In genomic region chr5:177416334-177416733, GRCh38 we compare ENCODE assay signal across 18 cellular contexts. TPM values are rescaled to one million over a fixed set of nuclear protein-coding genes. Genes with fewer than 3 reads are reported as not detected.
A peak's percentile ranks its signal among the peaks of the same experiment; 100 is the strongest.
DNase-seq lines count a peak whose midpoint lies in the region; ATAC-seq, FAIRE-seq and TF ChIP-seq lines count a peak whose summit lies in the region.
"Had no signal": no experiment of that assay in that cellular context is flagged by ENCODE, and none has a peak within 500 bp of the region (broad histone marks: within the 10 kb centered on the region; RNA-seq: fewer than 3 reads in every experiment).

No MANE protein-coding gene starts in this region.

- no peak overlapping the region for H3K4ac ChIP-seq in H1 (replicated peaks; ENCODE audit: insufficient read length, low read depth, low read length)

- H3K4me1 Mint-ChIP-seq in stimulated activated memory B cell treated with anti-CD40 and anti-IgM and Interleukin-4, amounts not matched to agents 10 μg/mL and 1 μg/mL and 100 μg/mL, for 72 hours = peaks cover 10% of the 10 kb centered on the region

- no peak overlapping the region for H3K18ac ChIP-seq in H1 (ENCODE audit: extremely low read depth, low read length)

- no peaks in the 10 kb centered on the region for H3K9me3 ChIP-seq in left ventricle myocardium inferior (replicated peaks)
- H3K9me3 ChIP-seq in H1 (ENCODE audit: insufficient read depth in 2 of 2, low read depth in 1 of 2, low read length in 1 of 2) = no peaks in the 10 kb centered on the region
- H3K9me3 ChIP-seq in lower lobe of right lung = no peaks in the 10 kb centered on the region
- H3K9me3 ChIP-seq: colonic mucosa, testis had no signal

- CTCF ChIA-PET in H1 (lab: Charles Lee; ENCODE audit: partially characterized antibody) = interaction anchor here (0.6 to 4.9 kb wide), 8 partner anchors 11 to 161 kb away, joined by 3 to 47 read pairs (median 4); no protein-coding TSS in a partner anchor

- H3K4me3 ChIP-seq in left ventricle myocardium inferior (no peak overlapping the region), H1 (ENCODE audit: extremely low read depth in 1 of 4, insufficient read depth in 2 of 4, low read depth in 3 of 4, low read length in 4 of 4) (no peak overlapping the region), lower lobe of right lung (no peak overlapping the region)
- H3K4me3 ChIP-seq: colonic mucosa, skin epidermis, testis had no signal

- no peak overlapping the region for H3K4me3 Mint-ChIP-seq in stimulated activated memory B cell treated with anti-CD40 and anti-IgM and Interleukin-4, amounts not matched to agents 10 μg/mL and 1 μg/mL and 100 μg/mL, for 72 hours

- no peaks in the 10 kb centered on the region for H3K79me2 ChIP-seq in H1 (ENCODE audit: control insufficient read depth in 1 of 2, insufficient read depth in 2 of 2, low read length in 2 of 2)

- H3K27me3 ChIP-seq in left ventricle myocardium inferior (ENCODE audit: low read depth) (peaks cover 42% of the 10 kb centered on the region), H1 (replicated peaks in 1 of 4; ENCODE audit: control insufficient read depth in 3 of 4, extremely low read depth in 1 of 4, insufficient read depth in 3 of 4, low read length in 3 of 4) (peaks cover 0 to 6% (median 2%) of the 10 kb centered on the region in 4 experiments; a peak in 1 of 7 replicates), lower lobe of right lung (ENCODE audit: low read depth) (no peaks in the 10 kb centered on the region)
- H3K27me3 ChIP-seq: colonic mucosa, testis had no signal

- H3K4me1 ChIP-seq in left ventricle myocardium inferior (no peaks in the 10 kb centered on the region), H1 (replicated peaks in 1 of 4; ENCODE audit: control insufficient read depth in 3 of 4, insufficient read depth in 4 of 4, low read length in 3 of 4) (no peaks in the 10 kb centered on the region; a peak in 1 of 7 replicates), lower lobe of right lung (peaks cover 12% of the 10 kb centered on the region)
- H3K4me1 ChIP-seq: colonic mucosa had no signal

- no peak overlapping the region for H3K14ac ChIP-seq in H1 (ENCODE audit: insufficient read length)

- no peak overlapping the region for H2BK20ac ChIP-seq in H1 (ENCODE audit: low read length)

- no peak overlapping the region for H3K4me2 ChIP-seq in H1 (ENCODE audit: insufficient read depth in 1 of 2, low read depth in 2 of 2, low read length in 2 of 2)

- H3K9ac ChIP-seq in H1 (replicated peaks in 1 of 4; ENCODE audit: extremely low read depth in 1 of 4, low read depth in 3 of 4, low read length in 3 of 4) = no peak overlapping the region

- H3K79me1 ChIP-seq in H1 (ENCODE audit: low read depth, low read length) = no peaks in the 10 kb centered on the region

- no peaks in the 10 kb centered on the region for H3K27me3 Mint-ChIP-seq in stimulated activated memory B cell treated with anti-CD40 and anti-IgM and Interleukin-4, amounts not matched to agents 10 μg/mL and 1 μg/mL and 100 μg/mL, for 72 hours

- no peak overlapping the region for H2AFZ ChIP-seq in H1 (ENCODE audit: low read length)

- TF ChIP-seq CTCF in left ventricle myocardium inferior (IDR thresholded peaks at IDR 0.05; ENCODE audit: borderline replicate concordance) (no peak), H1 (IDR thresholded peaks at IDR 0.05; ENCODE audit: control extremely low read depth in 1 of 3, insufficient read depth in 1 of 3, low read depth in 1 of 3, low read length in 3 of 3) (no peak), lower lobe of right lung (IDR thresholded peaks at IDR 0.05) (no peak)

- intact Hi-C loops in Right ventricle myocardium superior (cut with DNase I) (no loop called here), left ventricle myocardium inferior (cut with micrococcal nuclease) (no loop called here), lower lobe of right lung (cut with DNase I) (no loop called here)

- no peak for TF ChIP-seq RAD21 in H1 (IDR thresholded peaks at IDR 0.05 in 1 of 2, conservative IDR thresholded peaks at IDR 0.05 in 1 of 2; ENCODE audit: low read depth in 2 of 2, low read length in 2 of 2)

- no peaks in the 10 kb centered on the region for H3K36me3 Mint-ChIP-seq in stimulated activated memory B cell treated with anti-CD40 and anti-IgM and Interleukin-4, amounts not matched to agents 10 μg/mL and 1 μg/mL and 100 μg/mL, for 72 hours

- DNase-seq in Right ventricle myocardium superior = peak; percentile 72
- DNase-seq in left ventricle myocardium inferior = no peak
- no peak for DNase-seq in H1 (ENCODE audit: low read depth in 1 of 2, low spot score in 2 of 2)
- DNase-seq in lower lobe of right lung = peak; percentile 82
- DNase-seq in cerebellar cortex (ENCODE audit: low spot score) = no peak
- DNase-seq in NCI-H446 treated with DMSO at 0.1 percent for 48 hours (lab: John Stamatoyannopoulos, UW) = no peak
- DNase-seq: colonic mucosa, KBM-7, NCI-H1694, NCI-H69, testis had no signal

- ATAC-seq in Right ventricle myocardium superior (ENCODE audit: poor library complexity) (peak; percentile 75), lower lobe of right lung (peak; percentile 88 to 89), SK-N-SH treated with all-trans-retinoic acid at 6 μM for 48 hours (no peak)
- ATAC-seq in stimulated activated memory B cell treated with anti-CD40 and anti-IgM and Interleukin-4, amounts not matched to agents 10 μg/mL and 1 μg/mL and 100 μg/mL, for 72 hours = no peak

- POLR2A ChIA-PET in H1 (lab: Charles Lee; ENCODE audit: partially characterized antibody) = interaction anchor here (1.2 to 24.2 kb wide), 3 partner anchors 10 to 29 kb away, joined by 4 to 460 read pairs (median 14); partner anchors contain the start of genes GRK6 and PRR7

- peak overlapping the region; percentile 4 for H4K91ac ChIP-seq in H1 (replicated peaks; ENCODE audit: insufficient read length, low read length)

- H3K27ac ChIP-seq in left ventricle myocardium inferior (replicated peaks) (no peak overlapping the region), H1 (ENCODE audit: low read depth, low read length) (no peak overlapping the region), lower lobe of right lung (peak overlapping the region; percentile 73)
- H3K27ac ChIP-seq: colonic mucosa, testis had no signal

- no peak for FAIRE-seq in H1 (lab: Jason Lieb, UNC)

- no peak overlapping the region for H3K27ac Mint-ChIP-seq in stimulated activated memory B cell treated with anti-CD40 and anti-IgM and Interleukin-4, amounts not matched to agents 10 μg/mL and 1 μg/mL and 100 μg/mL, for 72 hours

- H3K36me3 ChIP-seq in left ventricle myocardium inferior (no peaks in the 10 kb centered on the region), H1 (ENCODE audit: control insufficient read depth in 2 of 4, insufficient read depth in 4 of 4, low read length in 3 of 4) (no peaks in the 10 kb centered on the region), lower lobe of right lung (no peaks in the 10 kb centered on the region)
- H3K36me3 ChIP-seq: colonic mucosa had no signal

- no peak for TF ChIP-seq POLR2A in H1 (IDR thresholded peaks at IDR 0.05; ENCODE audit: control extremely low read depth in 1 of 2, low read depth in 2 of 2, low read length in 2 of 2)

- no peak overlapping the region for H4K8ac ChIP-seq in H1 (ENCODE audit: extremely low read depth, insufficient read depth, low read length)

- H2BK12ac ChIP-seq in H1 (ENCODE audit: low read depth, low read length) = no peak overlapping the region

- no peak overlapping the region for H3K23ac ChIP-seq in H1 (ENCODE audit: insufficient read length)

- H3K56ac ChIP-seq in H1 (replicated peaks; ENCODE audit: insufficient read length, low read depth, low read length) = no peak overlapping the region

- no peak overlapping the region for H4K5ac ChIP-seq in H1 (ENCODE audit: insufficient read length, low read depth, low read length)

- no peaks in the 10 kb centered on the region for H4K20me1 ChIP-seq in H1 (replicated peaks in 1 of 2; ENCODE audit: control insufficient read depth in 1 of 2, insufficient read depth in 2 of 2, low read length in 2 of 2)

- no peak overlapping the region for H2AK5ac ChIP-seq in H1 (ENCODE audit: low read depth, low read length)

- no peaks in the 10 kb centered on the region for H3K23me2 ChIP-seq in H1 (ENCODE audit: low read depth, low read length)

- 92% methylated on average over 6 of the region's 6 CpGs; no CpG with 5 or more reads in 1 of the 2 experiments for WGBS in H1 (ENCODE audit: extremely low coverage in 1 of 2, insufficient coverage in 1 of 2, insufficient read length in 1 of 2, insufficient replicate concordance in 2 of 2, low coverage in 1 of 2, low lambda C conversion rate in 2 of 2, missing lambda C conversion rate in 1 of 2), 2 experiments

- H2BK5ac ChIP-seq in H1 (ENCODE audit: low read depth, low read length) = no peak overlapping the region

- no peak for TF ChIP-seq EP300 in H1 (IDR thresholded peaks at IDR 0.05; ENCODE audit: borderline replicate concordance in 1 of 2, low read depth in 2 of 2, low read length in 2 of 2)

- no peaks in the 10 kb centered on the region for H3K9me3 Mint-ChIP-seq in stimulated activated memory B cell treated with anti-CD40 and anti-IgM and Interleukin-4, amounts not matched to agents 10 μg/mL and 1 μg/mL and 100 μg/mL, for 72 hours

- no peak overlapping the region for H2BK15ac ChIP-seq in H1 (ENCODE audit: low read length)

- no peak overlapping the region for H2BK120ac ChIP-seq in H1 (replicated peaks; ENCODE audit: low read depth, low read length)

RNA-seq across cellular contexts. Expression of gene F12, which starts 7.0 kb away (rescaled TPM):
- total RNA-seq in Right ventricle myocardium superior = not detected
- total RNA-seq in left ventricle myocardium inferior = not detected
- 5.4 and 6.5 TPM in 2 replicates for total RNA-seq in H1 (2021; fragmentation: NEBNext Ultra II Directional; extraction: Animal tissue kit (Norgen Biotek cat#: 25700))
- polyA plus RNA-seq in H1 (2011; rRNA removed) = 7.8 and 12.0 TPM in 2 replicates
- 6.0 TPM for polyA plus RNA-seq in H1 (2011; cell fraction: cytosol; rRNA removed)
- polyA plus RNA-seq in H1 (2011; cell fraction: nucleus; rRNA removed) = 5.0 TPM
- 3.5 to 7.1 TPM (median 4.9 TPM) in 4 replicates for polyA plus RNA-seq in H1 (2012, experiment 1 of 2)
- 3.5 TPM for polyA plus RNA-seq in H1 (2012, experiment 2 of 2)
- polyA plus RNA-seq in H1 (2013, experiment 1 of 2) = 2.6 TPM
- 3.1 TPM for polyA plus RNA-seq in H1 (2013, experiment 2 of 2)
- 0.85 and 0.88 TPM in 2 replicates for polyA minus RNA-seq in H1 (2011; rRNA and poly(A)+ RNA removed)
- polyA minus RNA-seq in H1 (2011; cell fraction: cytosol; rRNA and poly(A)+ RNA removed) = 2.3 TPM
- 2.7 TPM for polyA minus RNA-seq in H1 (2011; cell fraction: nucleus; rRNA and poly(A)+ RNA removed)
- 0.80 TPM for total RNA-seq in lower lobe of right lung
- total RNA-seq: A673 had no signal

RNA-seq across cellular contexts. Expression of gene GRK6, which starts 10.1 kb away (rescaled TPM):
- 16.0 TPM for total RNA-seq in Right ventricle myocardium superior
- total RNA-seq in left ventricle myocardium inferior = 15.6 TPM
- 52.0 and 57.8 TPM in 2 replicates for total RNA-seq in H1 (2021; fragmentation: NEBNext Ultra II Directional; extraction: Animal tissue kit (Norgen Biotek cat#: 25700))
- 31.8 and 50.8 TPM in 2 replicates for polyA plus RNA-seq in H1 (2011; rRNA removed)
- 43.3 TPM for polyA plus RNA-seq in H1 (2011; cell fraction: cytosol; rRNA removed)
- 53.8 TPM for polyA plus RNA-seq in H1 (2011; cell fraction: nucleus; rRNA removed)
- polyA plus RNA-seq in H1 (2012, experiment 1 of 2) = 32.8 to 46.4 TPM (median 42.2 TPM) in 4 replicates
- 38.4 TPM for polyA plus RNA-seq in H1 (2012, experiment 2 of 2)
- polyA plus RNA-seq in H1 (2013, experiment 1 of 2) = 23.7 TPM
- polyA plus RNA-seq in H1 (2013, experiment 2 of 2) = 24.5 TPM
- 21.9 and 25.8 TPM in 2 replicates for polyA minus RNA-seq in H1 (2011; rRNA and poly(A)+ RNA removed)
- polyA minus RNA-seq in H1 (2011; cell fraction: cytosol; rRNA and poly(A)+ RNA removed) = 27.7 TPM
- 39.0 TPM for polyA minus RNA-seq in H1 (2011; cell fraction: nucleus; rRNA and poly(A)+ RNA removed)
- total RNA-seq in lower lobe of right lung = 59.4 TPM

RNA-seq across cellular contexts. Expression of gene PFN3, which starts 15.9 kb away (rescaled TPM):
- total RNA-seq in Right ventricle myocardium superior = not detected
- not detected for total RNA-seq in left ventricle myocardium inferior
- not detected in 2 replicates for total RNA-seq in H1 (2021; fragmentation: NEBNext Ultra II Directional; extraction: Animal tissue kit (Norgen Biotek cat#: 25700))
- polyA plus RNA-seq in H1 (2011; rRNA removed) = not detected in 2 replicates
- polyA plus RNA-seq in H1 (2011; cell fraction: cytosol; rRNA removed) = not detected
- polyA plus RNA-seq in H1 (2011; cell fraction: nucleus; rRNA removed) = not detected
- polyA plus RNA-seq in H1 (2012, experiment 1 of 2) = not detected in 4 replicates
- not detected for polyA plus RNA-seq in H1 (2012, experiment 2 of 2)
- not detected for polyA plus RNA-seq in H1 (2013, experiment 1 of 2)
- polyA plus RNA-seq in H1 (2013, experiment 2 of 2) = not detected
- not detected in 2 replicates for polyA minus RNA-seq in H1 (2011; rRNA and poly(A)+ RNA removed)
- not detected for polyA minus RNA-seq in H1 (2011; cell fraction: cytosol; rRNA and poly(A)+ RNA removed)
- polyA minus RNA-seq in H1 (2011; cell fraction: nucleus; rRNA and poly(A)+ RNA removed) = not detected
- total RNA-seq in lower lobe of right lung = not detected
- total RNA-seq: A673, colonic mucosa, glomerular endothelial cell, kidney epithelial cell had no signal
- polyA plus RNA-seq: neural cell had no signal

RNA-seq across cellular contexts. Expression of gene PRR7, which starts 30.3 kb away (rescaled TPM):
- 0.59 TPM for total RNA-seq in Right ventricle myocardium superior
- total RNA-seq in left ventricle myocardium inferior = 2.1 TPM
- total RNA-seq in H1 (2021; fragmentation: NEBNext Ultra II Directional; extraction: Animal tissue kit (Norgen Biotek cat#: 25700)) = 8.0 and 8.6 TPM in 2 replicates
- 11.8 and 23.1 TPM in 2 replicates for polyA plus RNA-seq in H1 (2011; rRNA removed)
- polyA plus RNA-seq in H1 (2011; cell fraction: cytosol; rRNA removed) = 11.7 TPM
- 12.5 TPM for polyA plus RNA-seq in H1 (2011; cell fraction: nucleus; rRNA removed)
- 0.79 to 4.9 TPM (median 4.9 TPM) in 4 replicates for polyA plus RNA-seq in H1 (2012, experiment 1 of 2)
- 2.8 TPM for polyA plus RNA-seq in H1 (2012, experiment 2 of 2)
- polyA plus RNA-seq in H1 (2013, experiment 1 of 2) = 5.2 TPM
- 4.9 TPM for polyA plus RNA-seq in H1 (2013, experiment 2 of 2)
- 0.12 and 0.13 TPM in 2 replicates for polyA minus RNA-seq in H1 (2011; rRNA and poly(A)+ RNA removed)
- polyA minus RNA-seq in H1 (2011; cell fraction: cytosol; rRNA and poly(A)+ RNA removed) = 5.2 TPM
- 7.5 TPM for polyA minus RNA-seq in H1 (2011; cell fraction: nucleus; rRNA and poly(A)+ RNA removed)
- total RNA-seq in lower lobe of right lung = 1.7 TPM

RNA-seq across cellular contexts. Expression of gene SLC34A1, which starts 32.1 kb away (rescaled TPM):
- total RNA-seq in Right ventricle myocardium superior (not detected), left ventricle myocardium inferior (not detected), lower lobe of right lung (not detected)
- not detected in 2 replicates for total RNA-seq in H1 (2021; fragmentation: NEBNext Ultra II Directional; extraction: Animal tissue kit (Norgen Biotek cat#: 25700))
- not detected in 2 replicates for polyA plus RNA-seq in H1 (2011; rRNA removed)
- not detected for polyA plus RNA-seq in H1 (2011; cell fraction: cytosol; rRNA removed)
- not detected for polyA plus RNA-seq in H1 (2011; cell fraction: nucleus; rRNA removed)
- not detected in 4 replicates for polyA plus RNA-seq in H1 (2012, experiment 1 of 2)
- not detected for polyA plus RNA-seq in H1 (2012, experiment 2 of 2)
- not detected for polyA plus RNA-seq in H1 (2013, experiment 1 of 2)
- polyA plus RNA-seq in H1 (2013, experiment 2 of 2) = not detected
- polyA minus RNA-seq in H1 (2011; rRNA and poly(A)+ RNA removed) = not detected in 2 replicates
- not detected for polyA minus RNA-seq in H1 (2011; cell fraction: cytosol; rRNA and poly(A)+ RNA removed)
- polyA minus RNA-seq in H1 (2011; cell fraction: nucleus; rRNA and poly(A)+ RNA removed) = not detected
- total RNA-seq: A673, colonic mucosa, glomerular endothelial cell, kidney epithelial cell had no signal
- polyA plus RNA-seq: neural cell had no signal

Comparison
In these comparisons a context has a peak if more than half of its experiments do, and no peak if none do; other contexts are left out.
1. DNase-seq: peak in Right ventricle myocardium superior (single experiment) and lower lobe of right lung (single experiment); none in left ventricle myocardium inferior (single experiment), H1 (0 of 2), cerebellar cortex (single experiment) and NCI-H446 treated with DMSO at 0.1 percent for 48 hours (single experiment).
2. ATAC-seq: peak in Right ventricle myocardium superior (single experiment) and lower lobe of right lung (2 of 2); none in stimulated activated memory B cell treated with anti-CD40 and anti-IgM and Interleukin-4, amounts not matched to agents 10 μg/mL and 1 μg/mL and 100 μg/mL, for 72 hours (single experiment) and SK-N-SH treated with all-trans-retinoic acid at 6 μM for 48 hours (single experiment).